In genomic region chr2:173184031-173185004, GRCh38 we compare ENCODE assay signal across 12 cellular contexts.
A peak's percentile ranks its signal among the peaks of the same experiment; 100 is the strongest.
DNase-seq lines count a peak whose midpoint lies in the region; ATAC-seq lines count a peak whose summit lies in the region.
"Had no signal": no experiment of that assay in that cellular context is flagged by ENCODE, and none has a peak within 500 bp of the region (broad histone marks: within the 10 kb centered on the region; RNA-seq: fewer than 3 reads in every experiment).

No MANE protein-coding gene starts in this region.

- H3K36me3 Mint-ChIP-seq in T-cell: no peaks in the 10 kb centered on the region

- intact Hi-C loops in Right ventricle myocardium inferior (cut with DNase I) (no loop called here), cardiac septum (cut with DNase I) (loop anchor here (5.0 kb wide), 1 partner anchor 107 kb away; the partner anchor contains the start of gene MAP3K20), aorta (cut with DNase I) (loop anchor here in 1 of 2 donors (10.0 kb wide), 1 partner anchor 60 kb away; no protein-coding TSS in a partner anchor)

- no peak overlapping the region for H3K4me3 Mint-ChIP-seq in T-cell
- H3K4me3 Mint-ChIP-seq: B cell had no signal

- no peaks in the 10 kb centered on the region for H3K4me1 Mint-ChIP-seq in T-cell
- H3K4me1 Mint-ChIP-seq: B cell had no signal

- ATAC-seq in Right ventricle myocardium inferior: peak; percentile 65
- peak; percentile 89 for ATAC-seq in aorta (ENCODE audit: low FRiP score)
- ATAC-seq in T-cell (replicated peaks in 1 of 4): no peak

- DNase-seq in Right ventricle myocardium inferior (ENCODE audit: missing footprints) (no peak), cardiac septum (ENCODE audit: low spot score) (no peak), dedifferentiated amniotic fluid mesenchymal stem cell (ENCODE audit: extremely low spot score) (peak; percentile 97), medulla oblongata (ENCODE audit: extremely low spot score) (peak; percentile 34), aorta (peak; percentile 69 to 75), NCI-H2227 (lab: John Stamatoyannopoulos, UW; ENCODE audit: unreplicated experiment) (no peak), T-cell (no peak)
- DNase-seq in activated T-cell treated with anti-CD3 and anti-CD28 coated beads, Interleukin-2, amount 50 U/mL, for 1 hour: no peak
- DNase-seq: MV-4-11; stimulated activated CD4-positive, alpha-beta T cell treated with anti-CD3 and anti-CD28 coated beads, Interleukin-15, amount 100 ng/mL, for 24 hours had no signal

- no peaks in the 10 kb centered on the region for H3K27me3 Mint-ChIP-seq in T-cell
- H3K27me3 Mint-ChIP-seq: B cell had no signal

- peaks cover 0 to 3% (median 0%) of the 10 kb centered on the region in 3 donors for H3K9me3 Mint-ChIP-seq in T-cell

- peak overlapping the region; percentile 80 to 82 for H3K27ac ChIP-seq in aorta (ENCODE audit: low read depth in 1 of 2, low read length in 2 of 2)

- CTCF ChIA-PET in T-cell (lab: Charles Lee): no interaction called here

- peaks cover 3 to 4% of the 10 kb centered on the region in 2 donors for H3K4me1 ChIP-seq in aorta (ENCODE audit: control insufficient read depth in 1 of 2, insufficient read depth in 2 of 2, low read length in 2 of 2)

- no peaks in the 10 kb centered on the region for H3K27me3 ChIP-seq in aorta (ENCODE audit: control insufficient read depth in 1 of 2, insufficient read depth in 2 of 2, low read length in 1 of 2)
- H3K27me3 ChIP-seq: dorsolateral prefrontal cortex had no signal

- WGBS in aorta, 2 donors: 24 to 27% methylated on average over 11 of the region's 11 CpGs

- H3K36me3 ChIP-seq in aorta (ENCODE audit: control insufficient read depth in 1 of 2, insufficient read depth in 2 of 2, low read length in 1 of 2): no peaks in the 10 kb centered on the region

- POLR2A ChIA-PET in T-cell (lab: Charles Lee): no interaction called here

- no peaks in the 10 kb centered on the region for H3K9me3 ChIP-seq in aorta (ENCODE audit: control insufficient read depth, low read length)

- H3K27ac Mint-ChIP-seq in T-cell: no peak overlapping the region
- H3K27ac Mint-ChIP-seq: B cell had no signal

- H3K4me3 ChIP-seq in aorta (ENCODE audit: low read length in 2 of 2): no peak overlapping the region
- H3K4me3 ChIP-seq: dorsolateral prefrontal cortex had no signal

Comparison
In these comparisons a context has a peak if more than half of its experiments do, and no peak if none do; other contexts are left out.
1. ATAC-seq: peak in Right ventricle myocardium inferior (single experiment) and aorta (single experiment); none in T-cell (0 of 4).
2. DNase-seq: peak in dedifferentiated amniotic fluid mesenchymal stem cell (single experiment), medulla oblongata (single experiment) and aorta (2 of 2); none in Right ventricle myocardium inferior (single experiment), cardiac septum (single experiment), NCI-H2227 (single experiment), T-cell (0 of 34) and activated T-cell treated with anti-CD3 and anti-CD28 coated beads, Interleukin-2, amount 50 U/mL, for 1 hour (single experiment).